In the genomic region with DNA sequence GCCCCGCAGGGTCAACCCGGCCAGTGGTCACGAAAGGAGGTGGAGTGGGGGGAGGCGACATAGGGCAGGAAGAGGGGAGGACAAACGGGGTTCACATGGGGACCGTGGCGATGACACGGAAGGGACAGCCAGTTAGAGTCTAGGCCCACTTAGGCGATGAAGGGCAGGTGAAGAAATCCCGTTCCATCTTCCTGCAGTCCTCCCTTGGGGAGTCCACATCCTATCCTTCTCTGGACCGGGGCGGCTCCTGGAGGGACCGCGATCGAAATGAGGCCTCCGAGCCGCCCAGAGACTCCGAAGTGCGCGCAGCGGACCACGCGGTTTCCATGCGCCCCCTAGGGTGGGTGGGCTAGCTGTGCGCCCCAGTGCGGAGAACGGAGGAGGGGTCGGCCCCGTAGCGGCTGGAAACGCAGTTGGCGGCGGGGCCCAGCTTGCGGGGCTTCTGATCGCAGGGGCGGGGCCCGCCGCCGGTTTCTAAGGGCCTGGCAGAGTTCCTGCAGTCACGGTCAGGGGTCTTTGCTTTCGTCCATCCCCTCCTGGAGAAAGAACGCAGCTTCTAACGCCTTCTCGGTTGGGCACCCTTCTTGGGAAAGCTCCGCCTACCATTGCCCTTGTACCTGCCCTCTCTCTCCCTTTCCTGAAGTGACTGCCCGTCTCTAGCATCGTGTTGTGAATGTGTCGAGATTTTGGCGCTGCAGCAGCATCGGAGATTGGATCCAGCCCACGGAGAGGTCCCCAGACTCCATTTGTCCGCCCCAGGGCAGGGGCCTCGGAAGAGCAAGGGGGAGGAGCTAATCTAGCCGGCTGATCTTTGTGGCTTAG, we compare ENCODE assay signal across 8 cellular contexts. TPM values are rescaled to one million over a fixed set of nuclear protein-coding genes. Genes with fewer than 3 reads are reported as not detected.
DNase-seq lines count a peak whose midpoint lies in the region; ATAC-seq and TF ChIP-seq lines count a peak whose summit lies in the region.

No MANE protein-coding gene starts in this region.

- H3K27me3 ChIP-seq in colonic mucosa (no peaks in the 10 kb centered on the region), right lobe of liver (no peaks in the 10 kb centered on the region)

- no peaks in the 10 kb centered on the region for H3K36me3 ChIP-seq in colonic mucosa
- no peaks in the 10 kb centered on the region for H3K36me3 ChIP-seq in right lobe of liver

- no peaks in the 10 kb centered on the region for H3K9me3 Mint-ChIP-seq in activated CD4-positive, alpha-beta T cell treated with anti-CD3 and anti-CD28 coated beads for 36 hours (ENCODE audit: low read depth)

- peak overlapping the region; percentile 73 for H3K27ac Mint-ChIP-seq in activated CD4-positive, alpha-beta T cell treated with anti-CD3 and anti-CD28 coated beads for 36 hours

- DNase-seq in AG08396 (ENCODE audit: low spot score) (peak; percentile 38), LHCN-M2 (ENCODE audit: low read depth) (peak; percentile 41), colonic mucosa (peak; percentile 27), right lobe of liver (peak in 1 of 3 donors; percentile 24), HEK293T (ENCODE audit: extremely low spot score) (no peak)
- DNase-seq in activated CD4-positive, alpha-beta T cell treated with anti-CD3 and anti-CD28 coated beads for 36 hours: peak; percentile 75
- DNase-seq in stimulated activated CD4-positive, alpha-beta T cell treated with anti-CD3 and anti-CD28 coated beads, Interleukin-4, amount 100 ng/mL, for 48 hours (ENCODE audit: low read depth in 2 of 2): peak; percentile 26 to 32

- no peaks in the 10 kb centered on the region for H3K36me3 Mint-ChIP-seq in activated CD4-positive, alpha-beta T cell treated with anti-CD3 and anti-CD28 coated beads for 36 hours (ENCODE audit: low read depth)

- CTCF ChIA-PET in activated CD4-positive, alpha-beta T cell treated with anti-CD3 and anti-CD28 coated beads for 36 hours (lab: Charles Lee): interaction anchor here (0.5 to 1.4 kb wide), 7 partner anchors 19 to 1251 kb away, joined by 3 to 4 read pairs (median 3); no protein-coding TSS in a partner anchor
- CTCF ChIA-PET in HEK293T (lab: Yijun Ruan, JAX): no interaction called here

- TF ChIP-seq CTCF in colonic mucosa (IDR thresholded peaks at IDR 0.05): no peak
- peak in 2 of 4 donors; percentile 8 to 14 for TF ChIP-seq CTCF in right lobe of liver (IDR thresholded peaks at IDR 0.05)

- peak; percentile 78 for ATAC-seq in activated CD4-positive, alpha-beta T cell treated with anti-CD3 and anti-CD28 coated beads for 36 hours
- ATAC-seq in right lobe of liver: peak; percentile 73 to 78 (median 74)
- ATAC-seq in HG03175 (IDR thresholded peaks at IDR 0.05; ENCODE audit: unreplicated experiment): no peak

- H3K27ac ChIP-seq in colonic mucosa: no peak overlapping the region
- H3K27ac ChIP-seq in right lobe of liver: no peak overlapping the region

- no peaks in the 10 kb centered on the region for H3K27me3 Mint-ChIP-seq in activated CD4-positive, alpha-beta T cell treated with anti-CD3 and anti-CD28 coated beads for 36 hours

- peaks cover 19% of the 10 kb centered on the region for H3K4me1 Mint-ChIP-seq in activated CD4-positive, alpha-beta T cell treated with anti-CD3 and anti-CD28 coated beads for 36 hours

- H3K4me1 ChIP-seq in colonic mucosa (no peaks in the 10 kb centered on the region), right lobe of liver (peaks cover 0 to 10% (median 2%) of the 10 kb centered on the region in 4 donors)

- intact Hi-C loops in activated CD4-positive, alpha-beta T cell treated with anti-CD3 and anti-CD28 coated beads for 36 hours (cut with DNase I, micrococcal nuclease): loop anchor here (1.0 to 2.0 kb wide), 2 partner anchors 37 to 108 kb away; partner anchors contain the start of genes ZSCAN25 (in 2 of the 2) and ZNF789 (in 1 of the 2)
- intact Hi-C loops in colonic mucosa (cut with DNase I) (no loop called here), right lobe of liver (cut with DNase I) (no loop called here)

- WGBS in right lobe of liver (ENCODE audit: insufficient coverage, low coverage, low lambda C conversion rate, missing lambda C conversion rate): 4% methylated on average over 25 of the region's 54 CpGs

- H3K4me3 Mint-ChIP-seq in activated CD4-positive, alpha-beta T cell treated with anti-CD3 and anti-CD28 coated beads for 36 hours: peak overlapping the region; percentile 70

- POLR2A ChIA-PET in activated CD4-positive, alpha-beta T cell treated with anti-CD3 and anti-CD28 coated beads for 36 hours (lab: Charles Lee): interaction anchor here (1.1 kb wide), 1 partner anchor 109 kb away, joined by 6 read pairs; no protein-coding TSS in a partner anchor
- POLR2A ChIA-PET in HEK293T (lab: Yijun Ruan, JAX): no interaction called here

- H3K9ac ChIP-seq in colonic mucosa (ENCODE audit: low read depth in 2 of 2, low read length in 2 of 2): peak overlapping the region; percentile 59 to 72

- H3K9me3 ChIP-seq in colonic mucosa (no peaks in the 10 kb centered on the region), right lobe of liver (no peaks in the 10 kb centered on the region)

- peak overlapping the region; percentile 57 for H3K4me3 ChIP-seq in colonic mucosa
- H3K4me3 ChIP-seq in right lobe of liver: peak overlapping the region; percentile 39 to 51 (median 46)

- TF ChIP-seq POLR2A in right lobe of liver (IDR thresholded peaks at IDR 0.05): no peak

TF ChIP-seq in HEK293T, 16 proteins besides CTCF, POLR2A, EP300 and RAD21:
- TF ChIP-seq SP1 (IDR thresholded peaks at IDR 0.05) (no peak), SUZ12 (IDR thresholded peaks at IDR 0.05) (no peak), BHLHE40 (IDR thresholded peaks at IDR 0.05; ENCODE audit: borderline replicate concordance) (no peak), ZNF384 (IDR thresholded peaks at IDR 0.05) (no peak), L3MBTL2 (conservative IDR thresholded peaks at IDR 0.05) (no peak), TARDBP (IDR thresholded peaks at IDR 0.05) (no peak), FOXM1 (IDR thresholded peaks at IDR 0.05; ENCODE audit: borderline replicate concordance) (no peak), CTBP1 (IDR thresholded peaks at IDR 0.05; ENCODE audit: borderline replicate concordance) (no peak), FOXA1 (IDR thresholded peaks at IDR 0.05) (no peak), HDGF (IDR thresholded peaks at IDR 0.05; ENCODE audit: borderline replicate concordance) (no peak), ARNT (IDR thresholded peaks at IDR 0.05) (no peak), FOXK2 (IDR thresholded peaks at IDR 0.05) (no peak), PKNOX1 (IDR thresholded peaks at IDR 0.05) (no peak), ELF4 (IDR thresholded peaks at IDR 0.05) (no peak), NFRKB (IDR thresholded peaks at IDR 0.05) (no peak), LEF1 (IDR thresholded peaks at IDR 0.05; ENCODE audit: borderline replicate concordance) (no peak)
TF ChIP-seq in HEK293T: peak in this region for 0.

RNA-seq across cellular contexts. Expression of gene TMEM225B, which starts 17.9 kb away (rescaled TPM):
- not detected in 2 replicates for total RNA-seq in LHCN-M2 (2014; rRNA removed)
- 1.3 TPM for polyA plus RNA-seq in LHCN-M2 (2012)
- under 1 TPM; 0.57 to 0.58 TPM for total RNA-seq in activated CD4-positive, alpha-beta T cell treated with anti-CD3 and anti-CD28 coated beads for 36 hours
- under 1 TPM in 1 of 2 donors, not detected in 1; 0.74 TPM for total RNA-seq in colonic mucosa
- 1 to 10 TPM in 1 of 6 experiments, under 1 TPM in 3, not detected in 2; 0.25 to 1.4 (median 0.29) TPM for total RNA-seq in right lobe of liver

RNA-seq across cellular contexts. Expression of gene ZNF655, which starts 21.7 kb away (rescaled TPM):
- total RNA-seq in LHCN-M2 (2014; rRNA removed) (87.3 and 98.4 TPM in 2 replicates), colonic mucosa (10 to 100 TPM; 41.8 to 50.7 TPM), right lobe of liver (10 to 100 TPM; 21.5 to 44.4 (median 26.0) TPM)
- polyA plus RNA-seq in LHCN-M2 (2012): 30.8 TPM
- total RNA-seq in activated CD4-positive, alpha-beta T cell treated with anti-CD3 and anti-CD28 coated beads for 36 hours: 10 to 100 TPM; 51.1 to 52.0 TPM

RNA-seq across cellular contexts. Expression of gene FAM200A, which starts 28.3 kb away (rescaled TPM):
- 11.4 and 15.0 TPM in 2 replicates for total RNA-seq in LHCN-M2 (2014; rRNA removed)
- 3.9 TPM for polyA plus RNA-seq in LHCN-M2 (2012)
- 1 to 10 TPM; 4.9 to 5.5 TPM for total RNA-seq in activated CD4-positive, alpha-beta T cell treated with anti-CD3 and anti-CD28 coated beads for 36 hours
- 1 to 10 TPM; 4.1 to 5.0 TPM for total RNA-seq in colonic mucosa
- 1 to 10 TPM; 1.4 to 3.4 (median 2.3) TPM for total RNA-seq in right lobe of liver

RNA-seq across cellular contexts. Expression of gene ZSCAN25, which starts 36.6 kb away (rescaled TPM):
- total RNA-seq in LHCN-M2 (2014; rRNA removed) (8.8 and 11.3 TPM in 2 replicates), colonic mucosa (10 to 100 TPM; 10.4 to 20.2 TPM), right lobe of liver (1 to 10 TPM; 4.5 to 7.4 (median 6.0) TPM)
- 4.9 TPM for polyA plus RNA-seq in LHCN-M2 (2012)
- total RNA-seq in activated CD4-positive, alpha-beta T cell treated with anti-CD3 and anti-CD28 coated beads for 36 hours: 10 to 100 TPM; 20.5 to 25.2 TPM

Comparison
In these comparisons a context has a peak if more than half of its experiments do, and no peak if none do; other contexts are left out.
1. intact Hi-C loops: an anchor here in activated CD4-positive, alpha-beta T cell treated with anti-CD3 and anti-CD28 coated beads for 36 hours (1.0 to 2.0 kb wide); none called in colonic mucosa and right lobe of liver.